Comparison of ENCODE assay signal across 33 cellular contexts in the genomic region with DNA sequence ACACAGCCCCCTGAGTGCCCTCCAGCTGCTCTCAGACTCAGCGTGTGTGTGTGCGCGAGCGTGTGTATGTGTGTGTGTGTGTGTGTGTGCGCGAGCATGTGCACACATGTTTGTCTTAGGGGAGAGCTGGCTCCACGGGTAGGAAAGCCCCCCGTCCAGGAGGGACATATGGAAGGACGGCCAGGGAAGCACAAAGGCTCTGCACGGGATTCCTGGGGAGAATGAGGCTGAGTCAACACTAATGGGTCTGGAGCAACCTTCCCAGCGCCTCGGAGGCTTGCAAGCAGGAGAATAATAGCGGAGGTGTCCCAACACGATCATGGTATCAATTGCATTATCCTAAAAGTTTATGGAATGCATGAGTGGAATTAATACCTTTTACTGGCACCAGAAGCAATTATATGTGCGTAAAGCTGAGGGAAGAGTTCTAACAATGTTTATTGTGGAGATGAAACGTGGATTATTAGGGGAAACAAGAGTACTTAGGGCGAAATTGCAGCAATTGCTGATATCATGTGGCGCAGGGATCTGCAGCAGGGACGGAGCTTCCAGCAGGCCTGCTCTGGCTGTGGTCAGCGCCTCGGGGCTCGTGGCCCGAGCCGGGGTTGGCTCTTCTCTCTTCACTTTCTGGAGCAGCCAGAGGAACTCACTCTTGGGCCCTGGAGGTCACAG. TPM values are rescaled to one million over a fixed set of nuclear protein-coding genes. Genes with fewer than 3 reads are reported as not detected.
DNase-seq lines count a peak whose midpoint lies in the region; ATAC-seq, FAIRE-seq and TF ChIP-seq lines count a peak whose summit lies in the region.
"Had no signal": no experiment of that assay in that cellular context is flagged by ENCODE, and none has a peak within 500 bp of the region (broad histone marks: within the 10 kb centered on the region; RNA-seq: fewer than 3 reads in every experiment).

No MANE protein-coding gene starts in this region.

- peaks cover 3% of the 10 kb centered on the region for H3K27me3 Mint-ChIP-seq in brain

- H3K9ac ChIP-seq in keratinocyte (ENCODE audit: control insufficient read depth, extremely low read depth, insufficient read depth, low read length) = peak overlapping the region; percentile 31

- peak overlapping the region; percentile 69 for H3K4me2 ChIP-seq in keratinocyte (ENCODE audit: control insufficient read depth, extremely low read depth, insufficient read depth, low read depth, low read length)
- H3K4me2 ChIP-seq: hepatocyte had no signal

- H3K79me2 ChIP-seq in keratinocyte (ENCODE audit: control insufficient read depth, insufficient read depth, low read length) = no peaks in the 10 kb centered on the region
- H3K79me2 ChIP-seq: hepatocyte had no signal

- TF ChIP-seq CTCF in brain (conservative IDR thresholded peaks at IDR 0.05) = no peak
- no peak for TF ChIP-seq CTCF in keratinocyte (optimal IDR thresholded peaks at IDR 0.05 in 1 of 3, IDR thresholded peaks at IDR 0.05 in 1 of 3, conservative IDR thresholded peaks at IDR 0.05 in 1 of 3; ENCODE audit: extremely low read depth in 1 of 3, insufficient read depth in 2 of 3, low read length in 3 of 3)

- peak overlapping the region; percentile 73 for H2AFZ ChIP-seq in keratinocyte (ENCODE audit: control insufficient read depth, low read length)
- H2AFZ ChIP-seq: hepatocyte had no signal

- peak overlapping the region; percentile 16 to 70 (median 51) for H3K27ac Mint-ChIP-seq in brain
- H3K27ac Mint-ChIP-seq: activated naive CD4-positive, alpha-beta T cell treated with anti-CD3 and anti-CD28 coated beads, Interleukin-2, amount 10 ng/mL, durations not matched to agents 7 days and 5 days; IgD-negative memory B cell; mesothelial cell of epicardium; stimulated activated naive B cell treated with anti-CD40 and anti-IgM and Interleukin-4, amounts not matched to agents 10 μg/mL and 1 μg/mL and 100 μg/mL, for 72 hours; T-helper 17 cell had no signal

- no peaks in the 10 kb centered on the region for H4K20me1 ChIP-seq in keratinocyte (ENCODE audit: control insufficient read depth, extremely low read depth, insufficient read depth, low read length)

- no peak overlapping the region for H3K4me3 Mint-ChIP-seq in brain
- H3K4me3 Mint-ChIP-seq: activated naive CD4-positive, alpha-beta T cell treated with anti-CD3 and anti-CD28 coated beads, Interleukin-2, amount 10 ng/mL, durations not matched to agents 7 days and 5 days; IgD-negative memory B cell; mesothelial cell of epicardium; naive thymus-derived CD4-positive, alpha-beta T cell; stimulated activated naive B cell treated with anti-CD40 and anti-IgM and Interleukin-4, amounts not matched to agents 10 μg/mL and 1 μg/mL and 100 μg/mL, for 72 hours; T-helper 17 cell had no signal

- H3K36me3 ChIP-seq in keratinocyte (ENCODE audit: control insufficient read depth in 2 of 2, extremely low read depth in 1 of 2, insufficient read depth in 2 of 2, low read length in 2 of 2) (no peaks in the 10 kb centered on the region), H7 (replicated peaks; ENCODE audit: control insufficient read depth, insufficient read depth, low read length) (no peaks in the 10 kb centered on the region)
- H3K36me3 ChIP-seq: left lung, spleen, thoracic aorta had no signal

- no peaks in the 10 kb centered on the region for H3K9me3 Mint-ChIP-seq in brain
- H3K9me3 Mint-ChIP-seq: activated naive CD4-positive, alpha-beta T cell treated with anti-CD3 and anti-CD28 coated beads, Interleukin-2, amount 10 ng/mL, durations not matched to agents 7 days and 5 days; IgD-negative memory B cell; mesothelial cell of epicardium; naive thymus-derived CD4-positive, alpha-beta T cell; stimulated activated naive B cell treated with anti-CD40 and anti-IgM and Interleukin-4, amounts not matched to agents 10 μg/mL and 1 μg/mL and 100 μg/mL, for 72 hours had no signal

- no peak for ATAC-seq in HG02571 (IDR thresholded peaks at IDR 0.05; ENCODE audit: unreplicated experiment)
- ATAC-seq in HG03469 (IDR thresholded peaks at IDR 0.05; ENCODE audit: unreplicated experiment) = no peak
- ATAC-seq: left lung; naive thymus-derived CD4-positive, alpha-beta T cell; stimulated activated naive B cell treated with anti-CD40 and anti-IgM and Interleukin-4, amounts not matched to agents 10 μg/mL and 1 μg/mL and 100 μg/mL, for 72 hours; T-helper 17 cell had no signal

- H3K4me1 ChIP-seq in keratinocyte (ENCODE audit: control insufficient read depth, extremely low read depth, insufficient read depth, low read length) = peaks cover 52% of the 10 kb centered on the region
- H3K4me1 ChIP-seq: left lung, spleen had no signal

- dilution Hi-C loops in keratinocyte (cut with MboI; ENCODE audit: extremely low pct_ligation_motif_present, low sequenced_read_pairs) = no loop called here

- H3K4me1 Mint-ChIP-seq in brain = peaks cover 47% of the 10 kb centered on the region
- H3K4me1 Mint-ChIP-seq: activated naive CD4-positive, alpha-beta T cell treated with anti-CD3 and anti-CD28 coated beads, Interleukin-2, amount 10 ng/mL, durations not matched to agents 7 days and 5 days; stimulated activated naive B cell treated with anti-CD40 and anti-IgM and Interleukin-4, amounts not matched to agents 10 μg/mL and 1 μg/mL and 100 μg/mL, for 72 hours; T-helper 17 cell had no signal

- H3K27me3 ChIP-seq in keratinocyte (ENCODE audit: control insufficient read depth, extremely low read depth, insufficient read depth, low read length) = peaks cover 22% of the 10 kb centered on the region
- H3K27me3 ChIP-seq in H7 (ENCODE audit: control insufficient read depth, insufficient read depth, low read length) = no peaks in the 10 kb centered on the region; the same call in 1 of the 2 replicates

- no peaks in the 10 kb centered on the region for H3K9me3 ChIP-seq in keratinocyte (ENCODE audit: control insufficient read depth, low read depth, low read length)
- H3K9me3 ChIP-seq: left lung, spleen, thoracic aorta had no signal

- H3K36me3 Mint-ChIP-seq in brain = no peaks in the 10 kb centered on the region
- H3K36me3 Mint-ChIP-seq: activated naive CD4-positive, alpha-beta T cell treated with anti-CD3 and anti-CD28 coated beads, Interleukin-2, amount 10 ng/mL, durations not matched to agents 7 days and 5 days; IgD-negative memory B cell; mesothelial cell of epicardium; naive thymus-derived CD4-positive, alpha-beta T cell; stimulated activated naive B cell treated with anti-CD40 and anti-IgM and Interleukin-4, amounts not matched to agents 10 μg/mL and 1 μg/mL and 100 μg/mL, for 72 hours had no signal

- no peaks in the 10 kb centered on the region for H3K9me1 ChIP-seq in keratinocyte (ENCODE audit: control insufficient read depth, extremely low read depth, insufficient read depth, low read length)

- DNase-seq in DMS79 (lab: John Stamatoyannopoulos, UW) (peak; percentile 62), NCI-H2227 (lab: John Stamatoyannopoulos, UW; ENCODE audit: unreplicated experiment) (peak; percentile 70), keratinocyte (ENCODE audit: low read depth, low spot score) (peak; percentile 70), H7 (no peak), NOMO-1 treated with dmso at 0.1 percent for 144 hours (lab: John Stamatoyannopoulos, UW; ENCODE audit: unreplicated experiment) (no peak)
- DNase-seq: activated CD4-positive, alpha-beta T cell treated with anti-CD3 and anti-CD28 coated beads for 48 hours; activated naive CD4-positive, alpha-beta T cell treated with anti-CD3 and anti-CD28 coated beads, Interleukin-2, amount 10 ng/mL, durations not matched to agents 7 days and 5 days; aorta; COR-L47; foreskin melanocyte; HCEC 1CT; left lung; naive thymus-derived CD4-positive, alpha-beta T cell; NCI-H1417 treated with DMSO at 0.1 percent for 48 hours; NCI-H2081 treated with DMSO at 0.1 percent for 48 hours; NCI-H524 treated with DMSO at 0.1 percent for 48 hours; spleen; stimulated activated CD4-positive, alpha-beta T cell treated with anti-CD3 and anti-CD28 coated beads, Interleukin-2, amount 100 ng/mL, for 48 hours; stimulated activated naive B cell treated with anti-CD40 and anti-IgM and Interleukin-4, amounts not matched to agents 10 μg/mL and 1 μg/mL and 100 μg/mL, for 72 hours; T-helper 17 cell had no signal

- FAIRE-seq in keratinocyte (lab: Jason Lieb, UNC) = peak; percentile 97
- FAIRE-seq: GM12892 had no signal

- H3K4me3 ChIP-seq in keratinocyte (ENCODE audit: control insufficient read depth in 2 of 3, extremely low read depth in 1 of 3, insufficient read depth in 2 of 3, low read depth in 1 of 3, low read length in 3 of 3) (peak overlapping the region in 2 of 3 experiments; percentile 6 to 36), H7 (ENCODE audit: insufficient read depth, low read depth, low read length) (no peak overlapping the region)
- H3K4me3 ChIP-seq: hepatocyte, left lung, spleen, thoracic aorta had no signal

- peak overlapping the region; percentile 61 for H3K27ac ChIP-seq in keratinocyte (ENCODE audit: control insufficient read depth, insufficient read depth, low read length)
- H3K27ac ChIP-seq: hepatocyte, left lung, spleen, thoracic aorta had no signal

RNA-seq across cellular contexts. Expression of a gene that starts 40.3 kb away (rescaled TPM):
- polyA plus RNA-seq in brain (ENCODE audit: insufficient read depth, low read depth, low replicate concordance) (0.12 TPM), keratinocyte (not detected in 3 replicates)
- not detected for polyA plus RNA-seq in keratinocyte (2011; ENCODE audit: low read depth)
- not detected in 2 replicates for polyA plus RNA-seq in keratinocyte (2011; cell fraction: cytosol; rRNA removed)
- polyA plus RNA-seq in keratinocyte (2011; cell fraction: nucleus; rRNA removed) = not detected in 2 replicates
- polyA plus RNA-seq in keratinocyte (2012; ENCODE audit: low replicate concordance) = not detected in 2 replicates
- polyA minus RNA-seq in keratinocyte = not detected in 3 replicates
- polyA minus RNA-seq in keratinocyte (2011; cell fraction: cytosol; rRNA and poly(A)+ RNA removed) = not detected
- not detected in 2 replicates for polyA minus RNA-seq in keratinocyte (2011; cell fraction: nucleus; rRNA and poly(A)+ RNA removed)
- 0.04 and 0.07 TPM in 2 replicates for total RNA-seq in H7 (2014; rRNA removed; shearing (Covaris generic))
- total RNA-seq: A673; aorta; epithelial cell of proximal tubule; left lung; mesothelial cell of epicardium; naive thymus-derived CD4-positive, alpha-beta T cell; osteocyte; RPMI7951; spleen; T-helper 17 cell; thoracic aorta had no signal
- polyA plus RNA-seq: aorta; BJ; IgD-negative memory B cell; naive thymus-derived CD4-positive, alpha-beta T cell; spleen had no signal

RNA-seq across cellular contexts. Expression of a gene that starts 59.6 kb away (rescaled TPM):
- 19.0 TPM for polyA plus RNA-seq in brain (ENCODE audit: insufficient read depth, low read depth, low replicate concordance)
- 0.10 to 0.23 TPM (median 0.14 TPM) in 3 replicates for polyA plus RNA-seq in keratinocyte
- 0.12 TPM for polyA plus RNA-seq in keratinocyte (2011; ENCODE audit: low read depth)
- polyA plus RNA-seq in keratinocyte (2011; cell fraction: cytosol; rRNA removed) = 0.05 and 0.14 TPM in 2 replicates
- polyA plus RNA-seq in keratinocyte (2011; cell fraction: nucleus; rRNA removed) = 0.15 and 0.41 TPM in 2 replicates
- 0.14 and 0.36 TPM in 2 replicates for polyA plus RNA-seq in keratinocyte (2012; ENCODE audit: low replicate concordance)
- 0.10 to 0.56 TPM (median 0.10 TPM) in 3 replicates for polyA minus RNA-seq in keratinocyte
- polyA minus RNA-seq in keratinocyte (2011; cell fraction: cytosol; rRNA and poly(A)+ RNA removed) = not detected
- polyA minus RNA-seq in keratinocyte (2011; cell fraction: nucleus; rRNA and poly(A)+ RNA removed) = not detected in 2 replicates
- 0.55 and 1.6 TPM in 2 replicates for total RNA-seq in H7 (2014; rRNA removed; shearing (Covaris generic))
- total RNA-seq: epithelial cell of proximal tubule, RPMI7951, thoracic aorta had no signal
- polyA plus RNA-seq: BJ had no signal

Comparison
In these comparisons a context has a peak if more than half of its experiments do, and no peak if none do; other contexts are left out.
1. DNase-seq: peak in DMS79 (single experiment), NCI-H2227 (single experiment) and keratinocyte (single experiment); none in H7 (single experiment) and NOMO-1 treated with dmso at 0.1 percent for 144 hours (single experiment).
2. RNA of a gene that starts 59.6 kb away (polyA plus RNA-seq): 19.0 TPM in brain (single experiment); 0.05 to 0.41 TPM in keratinocyte; every median in the first group is over 10 times any median in the second.